In the genomic region with DNA sequence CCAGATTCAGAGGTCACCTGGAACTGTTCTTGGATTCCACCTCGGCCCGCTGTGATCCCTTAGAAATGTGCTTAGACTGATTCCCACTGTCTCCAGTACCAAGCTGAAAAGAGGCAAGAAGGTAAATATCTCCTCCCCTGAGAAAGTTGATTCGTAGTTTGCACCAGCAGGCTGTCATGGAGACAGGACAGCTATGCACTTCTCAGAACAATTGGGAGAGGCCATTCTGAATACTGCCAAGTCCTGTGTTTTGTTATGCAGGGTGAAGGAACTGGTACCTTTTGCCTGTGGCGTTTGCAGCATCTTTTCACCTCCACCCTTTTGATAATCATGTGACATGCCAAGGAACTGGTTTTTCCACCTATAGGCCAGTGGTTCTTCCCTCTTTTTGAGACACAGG, we compare ENCODE assay signal across 15 cellular contexts. TPM values are rescaled to one million over a fixed set of nuclear protein-coding genes. Genes with fewer than 3 reads are reported as not detected.
DNase-seq lines count a peak whose midpoint lies in the region; ATAC-seq, FAIRE-seq and TF ChIP-seq lines count a peak whose summit lies in the region.
"Had no signal": no experiment of that assay in that cellular context is flagged by ENCODE, and none has a peak within 500 bp of the region (broad histone marks: within the 10 kb centered on the region; RNA-seq: fewer than 3 reads in every experiment).

No MANE protein-coding gene starts in this region.

- no peak overlapping the region for H3K9ac ChIP-seq in HUES6 (ENCODE audit: low read length)
- no peak overlapping the region for H3K9ac ChIP-seq in K562 (ENCODE audit: insufficient read depth in 1 of 2, low read depth in 2 of 2, low read length in 2 of 2)
- H3K9ac ChIP-seq in iPS-18a (ENCODE audit: low read length): no peak overlapping the region
- H3K9ac ChIP-seq in mesenchymal stem cell (ENCODE audit: low read length): no peak overlapping the region

- 0% methylated on average over 4 of the region's 4 CpGs for WGBS in K562 (ENCODE audit: insufficient coverage, low coverage, missing lambda C conversion rate)
- 76% methylated on average over 4 of the region's 4 CpGs for WGBS in mesenchymal stem cell

- no peak overlapping the region for H2AK5ac ChIP-seq in mesenchymal stem cell (ENCODE audit: low read length, severe bottlenecking)

- H2AFZ ChIP-seq in K562 (ENCODE audit: low read depth, low read length) (no peak overlapping the region), mesenchymal stem cell (ENCODE audit: low read depth, low read length) (no peak overlapping the region)

- no peak for TF ChIP-seq CTCF in K562 (IDR thresholded peaks at IDR 0.05 in 2 of 3, conservative IDR thresholded peaks at IDR 0.05 in 1 of 3; ENCODE audit: insufficient read depth in 2 of 3, low read depth in 1 of 3, low read length in 3 of 3)

- ATAC-seq in K562: no peak
- ATAC-seq: Right ventricle myocardium inferior had no signal

- no peak overlapping the region for H3K4me3 ChIP-seq in HUES6 (ENCODE audit: low read depth, low read length)
- no peak overlapping the region for H3K4me3 ChIP-seq in K562
- no peak overlapping the region for H3K4me3 ChIP-seq in iPS-18a (ENCODE audit: low read length)
- H3K4me3 ChIP-seq in skin epidermis: no peak overlapping the region
- H3K4me3 ChIP-seq in mesenchymal stem cell (ENCODE audit: insufficient read depth in 1 of 2, low read depth in 1 of 2, low read length in 2 of 2): no peak overlapping the region

- H3K27me3 ChIP-seq in HUES6 (ENCODE audit: control insufficient read depth, insufficient read depth, low read length) (no peaks in the 10 kb centered on the region), K562 (ENCODE audit: control insufficient read depth in 2 of 2, insufficient read depth in 2 of 2, low read length in 2 of 2) (peaks cover 8 to 17% of the 10 kb centered on the region in 2 experiments; a peak in 4 of 5 replicates), iPS-18a (ENCODE audit: control insufficient read depth, insufficient read depth, low read length) (no peaks in the 10 kb centered on the region), mesenchymal stem cell (ENCODE audit: control insufficient read depth in 1 of 2, insufficient read depth in 1 of 2, low read length in 2 of 2) (no peaks in the 10 kb centered on the region)
- H3K27me3 ChIP-seq: neutrophil had no signal

- no peak overlapping the region for H4K8ac ChIP-seq in mesenchymal stem cell (ENCODE audit: low read length)

- no peak overlapping the region for H3K18ac ChIP-seq in mesenchymal stem cell (ENCODE audit: low read depth in 1 of 2, low read length in 2 of 2)

- BruUV-seq in K562 (replicated peaks; lab: Mats Ljungman, UMichigan): no TSS peak

- no peaks in the 10 kb centered on the region for H3K36me3 ChIP-seq in HUES6 (ENCODE audit: control insufficient read depth, insufficient read depth, low read length)
- no peaks in the 10 kb centered on the region for H3K36me3 ChIP-seq in K562 (ENCODE audit: control insufficient read depth, insufficient read depth, low read length)
- H3K36me3 ChIP-seq in iPS-18a (ENCODE audit: control insufficient read depth, low read depth, low read length): no peaks in the 10 kb centered on the region
- no peaks in the 10 kb centered on the region for H3K36me3 ChIP-seq in mesenchymal stem cell (ENCODE audit: control insufficient read depth in 1 of 2, insufficient read depth in 2 of 2, low read depth in 1 of 2, low read length in 2 of 2)
- H3K36me3 ChIP-seq: neutrophil had no signal

- intact Hi-C loops in K562 (cut with micrococcal nuclease): no loop called here

- no peaks in the 10 kb centered on the region for H3K9me1 ChIP-seq in K562 (ENCODE audit: control insufficient read depth, insufficient read depth, low read length)

- TF ChIP-seq POLR2A in K562 (conservative IDR thresholded peaks at IDR 0.05): no peak

- POLR2A ChIA-PET in K562 (lab: Yijun Ruan, JAX): interaction anchor here (1.0 kb wide), 1 partner anchor 65 kb away, joined by 4 read pairs; no protein-coding TSS in a partner anchor

- DNase-seq in K562 (ENCODE audit: extremely low read depth in 1 of 4, low spot score in 3 of 4) (no peak), NCI-H2227 (lab: John Stamatoyannopoulos, UW; ENCODE audit: unreplicated experiment) (no peak), mesenchymal stem cell (no peak)
- DNase-seq in stimulated activated CD4-positive, alpha-beta T cell treated with anti-CD3 and anti-CD28 coated beads, Interleukin-4, amount 100 ng/mL, for 4 hours: no peak
- DNase-seq in activated effector memory CD4-positive, alpha-beta T cell treated with Interleukin-2 at 50 U/mL for 16 hours: no peak
- DNase-seq: dermis blood vessel endothelial cell; glutamatergic neuron; midbrain; NCI-H1105 treated with DMSO at 0.1 percent for 48 hours; stimulated activated CD4-positive, alpha-beta T cell treated with anti-CD3 and anti-CD28 coated beads, Interleukin-2, amount 100 ng/mL, for 24 hours had no signal

- no peak overlapping the region for H2BK15ac ChIP-seq in mesenchymal stem cell (ENCODE audit: low read depth, poor library complexity, severe bottlenecking)

- no peak overlapping the region for H2BK12ac ChIP-seq in mesenchymal stem cell (ENCODE audit: low read length in 2 of 2)

- no peak overlapping the region for H4K91ac ChIP-seq in mesenchymal stem cell (ENCODE audit: low read length)

- no peak overlapping the region for H3K23ac ChIP-seq in mesenchymal stem cell (ENCODE audit: low read length in 2 of 2)

- no peak overlapping the region for H2BK120ac ChIP-seq in mesenchymal stem cell (ENCODE audit: low read depth, low read length)

- no peaks in the 10 kb centered on the region for H4K20me1 ChIP-seq in K562 (replicated peaks; ENCODE audit: control insufficient read depth, insufficient read depth, low read length)

- H3K4ac ChIP-seq in mesenchymal stem cell (ENCODE audit: low read depth in 1 of 2, low read length in 2 of 2): no peak overlapping the region

- H3K14ac ChIP-seq in mesenchymal stem cell (ENCODE audit: low read length in 2 of 2): no peak overlapping the region

- H3K27ac ChIP-seq in HUES6 (ENCODE audit: low read depth, low read length) (peak overlapping the region; percentile 58; the same call in 1 of the 2 replicates), K562 (ENCODE audit: extremely low read depth, low read depth, low read length) (no peak overlapping the region), iPS-18a (ENCODE audit: low read length) (peak overlapping the region; percentile 19), skin epidermis (peak overlapping the region in 13 of 21 experiments; percentile 22 to 73 (median 58)), mesenchymal stem cell (ENCODE audit: low read length, poor library complexity, severe bottlenecking) (no peak overlapping the region)
- H3K27ac ChIP-seq: neutrophil had no signal

- no peaks in the 10 kb centered on the region for H3K79me2 ChIP-seq in K562 (ENCODE audit: control insufficient read depth, insufficient read depth, low read length)

- no peaks in the 10 kb centered on the region for H3K9me3 ChIP-seq in HUES6 (ENCODE audit: control insufficient read depth, insufficient read depth, low read depth, low read length)
- H3K9me3 ChIP-seq in K562 (replicated peaks; ENCODE audit: control insufficient read depth, insufficient read depth, low read depth, low read length): no peaks in the 10 kb centered on the region
- H3K9me3 ChIP-seq in iPS-18a (ENCODE audit: control insufficient read depth, low read depth, low read length): no peaks in the 10 kb centered on the region
- no peaks in the 10 kb centered on the region for H3K9me3 ChIP-seq in mesenchymal stem cell (ENCODE audit: control insufficient read depth, low read length)
- H3K9me3 ChIP-seq: neutrophil had no signal

- no peak for TF ChIP-seq RAD21 in K562 (CRISPR knock-in tag; conservative IDR thresholded peaks at IDR 0.05 in 1 of 2, IDR thresholded peaks at IDR 0.05 in 1 of 2)

- no peak overlapping the region for H2BK5ac ChIP-seq in mesenchymal stem cell (ENCODE audit: low read depth, low read length, poor library complexity, severe bottlenecking)

- H3K4me2 ChIP-seq in K562 (ENCODE audit: insufficient read depth, low read length): no peak overlapping the region
- no peak overlapping the region for H3K4me2 ChIP-seq in mesenchymal stem cell (ENCODE audit: low read length, poor library complexity, severe bottlenecking)

- TF ChIP-seq EP300 in K562 (IDR thresholded peaks at IDR 0.05; ENCODE audit: low read length): no peak

- CTCF ChIA-PET in K562 (lab: Yijun Ruan, JAX; ENCODE audit: low intra/inter-chr PET ratio): no interaction called here

- no peak for FAIRE-seq in K562 (lab: Jason Lieb, UNC)

- H3K4me1 ChIP-seq in HUES6 (ENCODE audit: control insufficient read depth, insufficient read depth, low read length) (peaks cover 26% of the 10 kb centered on the region), K562 (replicated peaks in 1 of 2; ENCODE audit: control insufficient read depth in 2 of 2, insufficient read depth in 2 of 2, low read length in 2 of 2) (no peaks in the 10 kb centered on the region; a peak in 1 of 5 replicates), iPS-18a (ENCODE audit: control insufficient read depth, low read depth, low read length) (peaks cover 12% of the 10 kb centered on the region), mesenchymal stem cell (ENCODE audit: control insufficient read depth, insufficient read depth, low read depth, low read length) (no peaks in the 10 kb centered on the region)

- in situ Hi-C loops in K562 (cut with MboI): no loop called here

- no peaks in the 10 kb centered on the region for H3K79me1 ChIP-seq in mesenchymal stem cell (replicated peaks; ENCODE audit: low read length, poor library complexity, severe bottlenecking)

RNA-seq across cellular contexts. Expression of a gene that starts 58.2 kb away (rescaled TPM):
- 25.2 and 72.6 TPM in 2 replicates for total RNA-seq in K562 (2011; cell fraction: chromatin; rRNA removed; ENCODE audit: low replicate concordance)
- 10.7 and 13.8 TPM in 2 replicates for total RNA-seq in K562 (2011; cell fraction: nucleolus; rRNA removed)
- total RNA-seq in K562 (2011; cell fraction: nucleoplasm; rRNA removed): 18.9 and 20.8 TPM in 2 replicates
- 18.5 and 21.7 TPM in 2 replicates for total RNA-seq in K562 (2014; rRNA removed)
- 31.7 and 35.0 TPM in 2 replicates for total RNA-seq in K562 (2014; rRNA removed; fragmentation: Illumina TruSeq; extraction: Trizol)
- total RNA-seq in K562 (2015; rRNA removed; fragmentation: Illumina TruSeq; extraction: Trizol): 27.6 and 29.9 TPM in 2 replicates
- total RNA-seq in K562 (2021): 17.5 and 19.5 TPM in 2 replicates
- 9.5 and 13.7 TPM in 2 replicates for polyA plus RNA-seq in K562 (2011; rRNA removed)
- 2.5 and 5.2 TPM in 2 replicates for polyA plus RNA-seq in K562 (2011; cell fraction: cytosol; rRNA removed)
- polyA plus RNA-seq in K562 (2011; cell fraction: nucleus; rRNA removed): 5.8 and 7.0 TPM in 2 replicates
- polyA plus RNA-seq in K562 (2012): 10.9 and 11.6 TPM in 2 replicates
- polyA plus RNA-seq in K562 (2014; fragmentation: Illumina TruSeq; extraction: Trizol): 16.9 and 21.3 TPM in 2 replicates
- 1 to 10 TPM; 6.1 to 7.8 TPM for polyA plus RNA-seq in K562 (2014; fragmentation: Nextera tagmentation; extraction: Ambion mirVana)
- 12.6 and 14.2 TPM in 2 replicates for polyA plus RNA-seq in K562 (2014; rRNA removed)
- 36.1 and 36.7 TPM in 2 replicates for polyA minus RNA-seq in K562 (2011; rRNA and poly(A)+ RNA removed)
- polyA minus RNA-seq in K562 (2011; cell fraction: cytosol; rRNA and poly(A)+ RNA removed): 7.3 and 9.0 TPM in 2 replicates
- polyA minus RNA-seq in K562 (2011; cell fraction: nucleus; rRNA and poly(A)+ RNA removed): 16.7 and 32.3 TPM in 2 replicates
- 6.8 TPM for polyA plus RNA-seq in mesenchymal stem cell (2013, experiment 1 of 2)
- polyA plus RNA-seq in mesenchymal stem cell (2013, experiment 2 of 2): 7.1 TPM

RNA-seq across cellular contexts. Expression of a gene that starts 58.9 kb away (rescaled TPM):
- 9.7 and 21.6 TPM in 2 replicates for total RNA-seq in K562 (2011; cell fraction: chromatin; rRNA removed; ENCODE audit: low replicate concordance)
- total RNA-seq in K562 (2011; cell fraction: nucleolus; rRNA removed): 8.5 and 8.7 TPM in 2 replicates
- 14.9 and 27.6 TPM in 2 replicates for total RNA-seq in K562 (2011; cell fraction: nucleoplasm; rRNA removed)
- total RNA-seq in K562 (2014; rRNA removed): 5.4 and 6.3 TPM in 2 replicates
- 7.4 and 8.1 TPM in 2 replicates for total RNA-seq in K562 (2014; rRNA removed; fragmentation: Illumina TruSeq; extraction: Trizol)
- 5.9 and 6.6 TPM in 2 replicates for total RNA-seq in K562 (2015; rRNA removed; fragmentation: Illumina TruSeq; extraction: Trizol)
- 10.3 and 10.8 TPM in 2 replicates for total RNA-seq in K562 (2021)
- 7.7 and 9.6 TPM in 2 replicates for polyA plus RNA-seq in K562 (2011; rRNA removed)
- polyA plus RNA-seq in K562 (2011; cell fraction: cytosol; rRNA removed): 2.0 and 4.8 TPM in 2 replicates
- polyA plus RNA-seq in K562 (2011; cell fraction: nucleus; rRNA removed): 6.6 and 11.5 TPM in 2 replicates
- 8.5 and 17.0 TPM in 2 replicates for polyA plus RNA-seq in K562 (2012)
- polyA plus RNA-seq in K562 (2014; fragmentation: Illumina TruSeq; extraction: Trizol): 6.5 and 6.6 TPM in 2 replicates
- polyA plus RNA-seq in K562 (2014; fragmentation: Nextera tagmentation; extraction: Ambion mirVana): 1 to 10 TPM; 1.2 to 1.8 TPM
- polyA plus RNA-seq in K562 (2014; rRNA removed): 2.5 and 4.0 TPM in 2 replicates
- polyA minus RNA-seq in K562 (2011; rRNA and poly(A)+ RNA removed): 6.5 and 11.2 TPM in 2 replicates
- polyA minus RNA-seq in K562 (2011; cell fraction: cytosol; rRNA and poly(A)+ RNA removed): 9.5 and 9.6 TPM in 2 replicates
- polyA minus RNA-seq in K562 (2011; cell fraction: nucleus; rRNA and poly(A)+ RNA removed): 5.5 and 14.7 TPM in 2 replicates
- 105 TPM for polyA plus RNA-seq in mesenchymal stem cell (2013, experiment 1 of 2)
- polyA plus RNA-seq in mesenchymal stem cell (2013, experiment 2 of 2): 108 TPM

Comparison
In these comparisons a context has a peak if more than half of its experiments do, and no peak if none do; other contexts are left out.
1. H3K27ac ChIP-seq: peak in HUES6 (single experiment), iPS-18a (single experiment) and skin epidermis (13 of 21); none in K562 (single experiment) and mesenchymal stem cell (single experiment).